27 cellular contexts compared by ENCODE assay signal in the genomic region with DNA sequence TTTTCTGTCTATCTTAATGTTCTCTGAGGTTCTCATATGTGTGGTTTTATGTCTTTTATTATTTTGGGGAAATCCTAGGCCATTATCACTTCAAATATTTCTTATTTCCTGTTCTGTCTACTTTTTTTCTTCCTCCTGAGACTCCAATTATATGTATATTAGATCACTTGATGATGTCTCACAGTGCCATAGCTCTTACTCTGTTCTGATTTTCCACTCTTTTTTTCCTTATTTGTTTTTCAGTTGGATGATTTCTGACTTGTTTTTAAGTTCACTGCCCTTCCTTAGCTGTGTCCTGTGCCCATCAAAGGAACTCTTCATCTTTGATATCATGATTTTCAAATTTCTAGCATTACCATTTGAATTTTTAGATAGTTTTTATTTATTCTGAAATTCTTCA. TPM values are rescaled to one million over a fixed set of nuclear protein-coding genes. Genes with fewer than 3 reads are reported as not detected.
"Had no signal": no experiment of that assay in that cellular context is flagged by ENCODE, and none has a peak within 500 bp of the region (broad histone marks: within the 10 kb centered on the region; RNA-seq: fewer than 3 reads in every experiment).

No MANE protein-coding gene starts in this region.

- DNase-seq: cortex of kidney; effector memory CD8-positive, alpha-beta T cell; esophagus squamous epithelium; foreskin fibroblast; gastrocnemius medialis; head of caudate nucleus; left ventricle myocardium superior; lower lobe of right lung; natural killer cell; occipital lobe; ovary; posterior cingulate gyrus; psoas muscle; right cardiac atrium; sigmoid colon; stimulated activated CD4-positive, alpha-beta T cell treated with anti-CD3 and anti-CD28 coated beads, Interleukin-2, amount 100 ng/mL, for 24 hours; stimulated activated CD4-positive, alpha-beta T cell treated with anti-CD3 and anti-CD28 coated beads, Interleukin-4, amount 100 ng/mL, for 24 hours; stimulated activated naive CD4-positive, alpha-beta T cell treated with Interleukin-2 at 50 U/mL for 16 hours; stomach; tibial artery; upper lobe of left lung had no signal

- H3K4me3 ChIP-seq: esophagus squamous epithelium, gastrocnemius medialis, lower lobe of right lung, ovary, psoas muscle, sigmoid colon, stomach, tibial artery, upper lobe of left lung had no signal

- H3K4me1 ChIP-seq: esophagus squamous epithelium, gastrocnemius medialis, lower lobe of right lung, psoas muscle, sigmoid colon, stomach, tibial artery, upper lobe of left lung had no signal

- H3K27ac ChIP-seq: esophagus squamous epithelium, gastrocnemius medialis, lower lobe of right lung, ovary, psoas muscle, sigmoid colon, stomach, tibial artery, upper lobe of left lung had no signal

- ATAC-seq: effector memory CD8-positive, alpha-beta T cell; gastrocnemius medialis; left ventricle myocardium superior; lower lobe of right lung; natural killer cell; psoas muscle; right cardiac atrium; stimulated activated effector memory CD8-positive, alpha-beta T cell treated with anti-CD3 and anti-CD28 coated beads, Interleukin-12 subunit alpha, Interleukin-12 subunit beta, amount 100 ng/mL, for 72 hours had no signal

- H3K27me3 ChIP-seq: esophagus squamous epithelium, gastrocnemius medialis, ovary, sigmoid colon, stomach, tibial artery, upper lobe of left lung had no signal

- H3K36me3 ChIP-seq: ovary had no signal

- H3K9me3 ChIP-seq: gastrocnemius medialis, ovary had no signal

RNA-seq across cellular contexts. Expression of a gene that starts 24.2 kb away (rescaled TPM):
- total RNA-seq: esophagus squamous epithelium, gastrocnemius medialis, mononuclear cell, natural killer cell, skeletal muscle tissue had no signal
- polyA plus RNA-seq: neural cell had no signal

RNA-seq across cellular contexts. Expression of a gene that starts 27.5 kb away (rescaled TPM):
- total RNA-seq: glomerular endothelial cell had no signal
- polyA plus RNA-seq: keratinocyte had no signal
